18 cellular contexts compared by ENCODE assay signal in the genomic region with DNA sequence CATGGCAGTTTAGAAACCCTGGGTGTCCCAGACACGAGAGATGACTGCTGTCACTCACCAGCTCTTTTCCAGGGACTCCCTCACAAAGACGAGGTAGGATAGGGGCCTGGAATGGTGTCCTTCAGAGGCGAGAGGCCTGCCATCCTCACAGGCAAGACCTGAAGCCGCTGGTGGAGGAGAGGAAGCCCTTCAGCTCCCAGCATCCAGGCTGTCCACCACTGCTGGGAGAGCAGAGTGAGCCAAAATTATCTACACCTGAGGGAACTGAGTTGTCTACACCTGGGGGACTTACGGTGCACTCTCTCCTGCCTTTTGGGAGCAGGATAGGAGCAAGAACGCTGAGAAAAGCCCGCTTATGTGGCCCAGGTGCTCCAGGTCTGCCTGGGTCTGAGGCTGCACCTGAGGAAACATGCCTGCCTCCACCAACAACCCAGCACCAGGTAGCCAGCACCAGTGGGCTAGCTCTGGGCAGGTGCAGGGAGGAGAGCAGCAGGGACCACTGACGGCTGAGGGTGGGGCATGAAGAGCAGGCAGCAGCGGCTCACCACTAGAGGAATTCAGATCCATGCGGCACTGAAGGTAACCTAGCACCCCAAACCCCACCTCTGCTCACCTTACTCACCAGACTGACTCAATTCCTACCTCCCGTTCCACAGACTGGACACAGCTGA.
"Had no signal": no experiment of that assay in that cellular context is flagged by ENCODE, and none has a peak within 500 bp of the region (broad histone marks: within the 10 kb centered on the region; RNA-seq: fewer than 3 reads in every experiment).

No MANE protein-coding gene starts in this region.

- H3K9me3 Mint-ChIP-seq: activated CD4-positive, alpha-beta T cell treated with anti-CD3 and anti-CD28 coated beads, Interleukin-2, amount 10 ng/mL, durations not matched to agents 7 days and 5 days; naive B cell had no signal

- H3K36me3 Mint-ChIP-seq: naive B cell had no signal

- H3K27ac Mint-ChIP-seq: activated CD4-positive, alpha-beta T cell treated with anti-CD3 and anti-CD28 coated beads, Interleukin-2, amount 10 ng/mL, durations not matched to agents 7 days and 5 days; naive B cell; T-helper 17 cell had no signal

- H3K4me1 ChIP-seq: left lung, suprapubic skin had no signal

- H3K4me1 Mint-ChIP-seq: activated CD4-positive, alpha-beta T cell treated with anti-CD3 and anti-CD28 coated beads, Interleukin-2, amount 10 ng/mL, durations not matched to agents 7 days and 5 days; naive B cell; T-helper 17 cell had no signal

- DNase-seq: activated CD4-positive, alpha-beta T cell treated with anti-CD3 and anti-CD28 coated beads, Interleukin-2, amount 10 ng/mL, durations not matched to agents 7 days and 5 days; activated CD4-positive, CD25-positive, alpha-beta regulatory T cell; activated CD8-positive, alpha-beta memory T cell treated with anti-CD3 and anti-CD28 coated beads for 24 hours; activated naive CD4-positive, alpha-beta T cell; anterior cingulate cortex; brain microvascular endothelial cell; cerebellar nuclear complex; effector CD8-positive, alpha-beta T cell; foreskin fibroblast; left lung; mammary epithelial cell; naive B cell; nucleus accumbens; stimulated activated CD4-positive, alpha-beta T cell treated with anti-CD3 and anti-CD28 coated beads, Interleukin-4, amount 100 ng/mL, for 1 hour; stimulated activated naive CD4-positive, alpha-beta T cell treated with Interleukin-2 at 50 U/mL for 16 hours; T-helper 17 cell; trophoblast cell had no signal

- H3K36me3 ChIP-seq: brain microvascular endothelial cell, left lung, suprapubic skin had no signal

- H3K4me3 Mint-ChIP-seq: activated CD4-positive, alpha-beta T cell treated with anti-CD3 and anti-CD28 coated beads, Interleukin-2, amount 10 ng/mL, durations not matched to agents 7 days and 5 days; T-helper 17 cell had no signal

- H3K27me3 ChIP-seq: brain microvascular endothelial cell, left lung, suprapubic skin had no signal

- H3K4me3 ChIP-seq: left lung, suprapubic skin had no signal

- ATAC-seq: left lung, T-helper 17 cell had no signal

- H3K27me3 Mint-ChIP-seq: activated CD4-positive, alpha-beta T cell treated with anti-CD3 and anti-CD28 coated beads, Interleukin-2, amount 10 ng/mL, durations not matched to agents 7 days and 5 days had no signal

- H3K9me3 ChIP-seq: left lung, suprapubic skin had no signal

- H3K27ac ChIP-seq: brain microvascular endothelial cell, left lung, suprapubic skin had no signal
